ENCODE assay signal across 23 cellular contexts in genomic region chr1:247107694-247108093, GRCh38.
"Had no signal": no experiment of that assay in that cellular context is flagged by ENCODE, and none has a peak within 500 bp of the region (broad histone marks: within the 10 kb centered on the region; RNA-seq: fewer than 3 reads in every experiment).

No MANE protein-coding gene starts in this region.

- H3K27ac Mint-ChIP-seq: natural killer cell treated with Interleukin-12 subunit alpha and Interleukin-12 subunit beta and Interleukin-15 and Interleukin-18, amount 100 ng/mL, for 72 hours; progenitor cell of endocrine pancreas; stimulated activated effector memory CD8-positive, alpha-beta T cell treated with anti-CD3 and anti-CD28 coated beads, Interleukin-12 subunit alpha, Interleukin-12 subunit beta, amount 100 ng/mL, for 72 hours; stimulated activated naive B cell treated with anti-CD40 and anti-IgM and Interleukin-4, amounts not matched to agents 10 μg/mL and 1 μg/mL and 100 μg/mL, for 72 hours; stimulated activated naive CD8-positive, alpha-beta T cell treated with anti-CD3 and anti-CD28 coated beads, Interleukin-15, Interleukin-2, amounts not matched to agents 100 ng/mL and 50 ng/mL, for 24 hours had no signal

- H3K27me3 Mint-ChIP-seq: progenitor cell of endocrine pancreas had no signal

- DNase-seq: naive thymus-derived CD8-positive, alpha-beta T cell; nucleus accumbens; ovary; posterior cingulate gyrus; psoas muscle; right lobe of liver; sigmoid colon; small intestine; stimulated activated CD4-positive, alpha-beta T cell treated with anti-CD3 and anti-CD28 coated beads, Interleukin-15, amount 100 ng/mL, for 24 hours; stimulated activated CD4-positive, alpha-beta T cell treated with anti-CD3 and anti-CD28 coated beads, Interleukin-2, amount 100 ng/mL, for 24 hours; stimulated activated CD4-positive, alpha-beta T cell treated with anti-CD3 and anti-CD28 coated beads, Interleukin-2, amount 100 ng/mL, for 48 hours; stimulated activated CD4-positive, alpha-beta T cell treated with anti-CD3 and anti-CD28 coated beads, Interleukin-4, amount 100 ng/mL, for 24 hours; stimulated activated naive B cell treated with anti-CD40 and anti-IgM and Interleukin-4, amounts not matched to agents 10 μg/mL and 1 μg/mL and 100 μg/mL, for 72 hours; stimulated activated naive CD4-positive, alpha-beta T cell treated with Interleukin-2 at 50 U/mL for 16 hours; stomach; thyroid gland; trophoblast cell; upper lobe of left lung had no signal

- ATAC-seq: naive thymus-derived CD8-positive, alpha-beta T cell; natural killer cell treated with Interleukin-12 subunit alpha and Interleukin-12 subunit beta and Interleukin-15 and Interleukin-18, amount 100 ng/mL, for 72 hours; psoas muscle; right cardiac atrium; right lobe of liver; stimulated activated effector memory CD8-positive, alpha-beta T cell treated with anti-CD3 and anti-CD28 coated beads, Interleukin-12 subunit alpha, Interleukin-12 subunit beta, amount 100 ng/mL, for 72 hours; stimulated activated naive B cell treated with anti-CD40 and anti-IgM and Interleukin-4, amounts not matched to agents 10 μg/mL and 1 μg/mL and 100 μg/mL, for 72 hours had no signal

- H3K4me3 Mint-ChIP-seq: natural killer cell treated with Interleukin-12 subunit alpha and Interleukin-12 subunit beta and Interleukin-15 and Interleukin-18, amount 100 ng/mL, for 72 hours; stimulated activated effector memory CD8-positive, alpha-beta T cell treated with anti-CD3 and anti-CD28 coated beads, Interleukin-12 subunit alpha, Interleukin-12 subunit beta, amount 100 ng/mL, for 72 hours; stimulated activated naive B cell treated with anti-CD40 and anti-IgM and Interleukin-4, amounts not matched to agents 10 μg/mL and 1 μg/mL and 100 μg/mL, for 72 hours; stimulated activated naive CD8-positive, alpha-beta T cell treated with anti-CD3 and anti-CD28 coated beads, Interleukin-15, Interleukin-2, amounts not matched to agents 100 ng/mL and 50 ng/mL, for 24 hours had no signal
